ENCODE assay signal across 24 cellular contexts in the genomic region with DNA sequence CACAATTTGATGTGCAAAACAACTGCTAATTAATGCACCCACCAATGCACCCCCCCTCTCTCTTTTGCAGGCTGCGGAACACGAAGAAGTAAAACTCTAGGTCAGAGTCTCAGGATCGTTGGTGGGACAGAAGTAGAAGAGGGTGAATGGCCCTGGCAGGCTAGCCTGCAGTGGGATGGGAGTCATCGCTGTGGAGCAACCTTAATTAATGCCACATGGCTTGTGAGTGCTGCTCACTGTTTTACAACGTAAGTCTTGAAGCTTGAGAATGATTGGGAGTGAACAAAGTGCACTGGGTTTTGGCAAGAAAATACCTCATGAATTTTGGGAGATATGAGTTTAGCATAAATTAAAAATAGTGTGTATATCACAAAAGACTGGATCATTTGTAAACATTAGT. TPM values are rescaled to one million over a fixed set of nuclear protein-coding genes. Genes with fewer than 3 reads are reported as not detected.
"Had no signal": no experiment of that assay in that cellular context is flagged by ENCODE, and none has a peak within 500 bp of the region (broad histone marks: within the 10 kb centered on the region; RNA-seq: fewer than 3 reads in every experiment).

No MANE protein-coding gene starts in this region.

- H3K4me1 ChIP-seq: foreskin keratinocyte, left ventricle myocardium inferior, right atrium auricular region, transverse colon had no signal

- H3K27me3 ChIP-seq: foreskin keratinocyte, right atrium auricular region, transverse colon had no signal

- H3K9me3 ChIP-seq: left ventricle myocardium inferior, right atrium auricular region, transverse colon had no signal

- H3K4me3 Mint-ChIP-seq: activated naive CD8-positive, alpha-beta T cell treated with anti-CD3 and anti-CD28 coated beads for 36 hours; activated T-helper 1 cell treated with anti-CD3 and anti-CD28 coated beads, Interleukin-12 subunit alpha, Interleukin-12 subunit beta, Interleukin-2, Interleukin-4 antibody, amounts not matched to agents 30 ng/mL and 10 ng/mL and 1 ng/mL, durations not matched to agents 14 hours and 24 hours and 36 hours; memory B cell; nephron had no signal

- ATAC-seq: activated CD4-positive, CD25-positive, alpha-beta regulatory T cell treated with anti-CD3 and anti-CD28 coated beads, Interleukin-2, amount 50 U/mL, for 24 hours; foreskin keratinocyte had no signal

- H3K9me3 Mint-ChIP-seq: activated T-helper 1 cell treated with anti-CD3 and anti-CD28 coated beads, Interleukin-12 subunit alpha, Interleukin-12 subunit beta, Interleukin-2, Interleukin-4 antibody, amounts not matched to agents 30 ng/mL and 10 ng/mL and 1 ng/mL, durations not matched to agents 14 hours and 24 hours and 36 hours; nephron had no signal

- H3K27ac ChIP-seq: foreskin keratinocyte, left ventricle myocardium inferior, right atrium auricular region, transverse colon had no signal

- H3K27me3 Mint-ChIP-seq: activated naive CD8-positive, alpha-beta T cell treated with anti-CD3 and anti-CD28 coated beads for 36 hours; progenitor cell of endocrine pancreas had no signal

- H3K4me3 ChIP-seq: left ventricle myocardium inferior, right atrium auricular region, transverse colon had no signal

- H3K27ac Mint-ChIP-seq: activated naive CD8-positive, alpha-beta T cell treated with anti-CD3 and anti-CD28 coated beads for 36 hours; activated T-helper 1 cell treated with anti-CD3 and anti-CD28 coated beads, Interleukin-12 subunit alpha, Interleukin-12 subunit beta, Interleukin-2, Interleukin-4 antibody, amounts not matched to agents 30 ng/mL and 10 ng/mL and 1 ng/mL, durations not matched to agents 14 hours and 24 hours and 36 hours; memory B cell; nephron; progenitor cell of endocrine pancreas had no signal

- H3K36me3 ChIP-seq: left ventricle myocardium inferior, right atrium auricular region, transverse colon had no signal

- DNase-seq: activated CD4-positive, alpha-beta T cell treated with anti-CD3 and anti-CD28 coated beads, Interleukin-2, amount 50 U/mL, for 1 hour; activated CD8-positive, alpha-beta memory T cell treated with anti-CD3 and anti-CD28 coated beads for 24 hours; activated naive CD8-positive, alpha-beta T cell treated with anti-CD3 and anti-CD28 coated beads for 36 hours; cerebellar nuclear complex; effector memory CD4-positive, alpha-beta T cell; foreskin keratinocyte; glutamatergic neuron; hypothalamus; kidney; left ventricle myocardium inferior; small intestine; stimulated activated CD4-positive, alpha-beta T cell treated with anti-CD3 and anti-CD28 coated beads, Interleukin-4, amount 100 ng/mL, for 24 hours; stimulated activated naive CD4-positive, alpha-beta T cell; substantia nigra; T-helper 1 cell; T1000; transverse colon had no signal

RNA-seq across cellular contexts. Expression of gene TMPRSS11E, which starts 28.9 kb away (rescaled TPM):
- total RNA-seq: activated T-helper 1 cell treated with anti-CD3 and anti-CD28 coated beads, Interleukin-12 subunit alpha, Interleukin-12 subunit beta, Interleukin-2, Interleukin-4 antibody, amounts not matched to agents 30 ng/mL and 10 ng/mL and 1 ng/mL, durations not matched to agents 14 hours and 24 hours and 36 hours; left ventricle myocardium inferior; omental fat pad; right atrium auricular region; transverse colon had no signal
